8 cellular contexts compared by ENCODE assay signal in the genomic region with DNA sequence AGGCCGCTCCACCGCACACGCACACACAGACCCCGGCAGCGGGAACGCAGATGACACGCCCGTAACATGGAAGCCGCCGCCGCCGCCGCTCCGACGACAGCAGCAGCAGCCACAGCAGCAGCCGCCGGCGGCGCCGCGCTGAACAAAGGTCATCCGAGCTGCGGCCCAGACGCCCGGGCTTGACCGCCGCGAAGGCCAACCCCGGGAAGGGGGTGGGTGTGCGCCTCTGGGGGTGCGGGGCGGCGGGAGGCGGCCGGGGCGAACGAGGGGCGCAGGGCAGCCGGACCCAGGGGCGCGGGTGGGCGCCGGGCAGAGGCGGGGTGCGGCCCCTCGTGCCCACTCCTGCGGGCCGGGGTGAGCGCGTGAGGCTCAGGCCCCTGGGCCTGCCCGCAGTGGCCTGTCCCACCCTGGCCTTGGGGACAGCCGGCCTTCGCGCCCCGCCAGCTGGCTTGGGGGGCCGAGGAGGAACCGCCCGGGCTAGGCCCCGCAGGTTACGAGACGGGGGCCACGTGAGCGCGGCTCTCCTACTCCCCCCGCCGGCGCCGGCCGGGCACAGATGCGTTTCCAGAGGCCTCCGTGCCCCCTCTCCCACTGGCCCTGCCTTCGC. TPM values are rescaled to one million over a fixed set of nuclear protein-coding genes. Genes with fewer than 3 reads are reported as not detected.
DNase-seq lines count a peak whose midpoint lies in the region; ATAC-seq lines count a peak whose summit lies in the region.

No MANE protein-coding gene starts in this region.

- ATAC-seq in GM18909 (IDR thresholded peaks at IDR 0.05; ENCODE audit: poor library complexity, unreplicated experiment): peak; percentile 47
- ATAC-seq in left ventricle myocardium superior: peak; percentile 66
- ATAC-seq in HG02870 (IDR thresholded peaks at IDR 0.05; ENCODE audit: unreplicated experiment): no peak

- peak overlapping the region; percentile 62 for H3K27ac ChIP-seq in adipose tissue (ENCODE audit: low read depth, low read length)

- DNase-seq in AG08396 (ENCODE audit: low spot score) (peak; percentile 77), NOMO-1 treated with DMSO at 0.1 percent for 48 hours (lab: John Stamatoyannopoulos, UW; ENCODE audit: unreplicated experiment) (peak; percentile 46), left ventricle myocardium superior (peak; percentile 77), putamen (ENCODE audit: low spot score) (peak; percentile 58), H4 (ENCODE audit: low spot score) (no peak)

- intact Hi-C loops in left ventricle myocardium superior (cut with micrococcal nuclease): loop anchor here (10.0 kb wide), 1 partner anchor 131 kb away; no protein-coding TSS in a partner anchor

- WGBS in adipose tissue, 3 donors: 2 to 14% (median 5%) methylated on average over 42 to 69 of the region's 72 CpGs

RNA-seq across cellular contexts. Expression of gene ZNF532, which starts 1.0 kb away (rescaled TPM):
- 10 to 100 TPM in 2 of 3 donors, 1 to 10 TPM in 1; 5.6 to 25.1 (median 18.9) TPM for polyA plus RNA-seq in adipose tissue
- total RNA-seq in left ventricle myocardium superior: 64.2 TPM
- total RNA-seq in H4 (2014; rRNA removed; shearing (Covaris generic)): 57.8 and 75.1 TPM in 2 replicates
